In the genomic region with DNA sequence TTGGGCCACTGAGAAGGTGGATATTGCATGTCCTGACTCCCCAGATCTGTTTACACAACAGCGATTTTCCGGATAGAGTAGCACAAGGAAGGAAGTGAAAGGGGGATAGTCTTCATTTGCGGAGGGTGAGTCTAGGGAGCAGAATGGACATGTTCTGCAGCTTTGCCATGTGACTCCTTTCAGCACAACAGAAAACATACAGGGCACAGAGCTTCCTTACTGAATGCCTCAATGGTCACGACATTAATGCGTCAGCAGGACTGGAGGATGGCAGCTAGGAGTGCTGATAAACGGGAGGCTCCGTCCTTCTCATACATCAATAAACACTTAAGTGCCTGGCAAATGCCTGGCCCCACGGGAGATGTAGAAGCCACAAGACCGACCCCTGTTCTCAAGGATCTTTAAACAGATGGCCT, we compare ENCODE assay signal across 11 cellular contexts.
DNase-seq lines count a peak whose midpoint lies in the region; ATAC-seq and FAIRE-seq lines count a peak whose summit lies in the region.
"Had no signal": no experiment of that assay in that cellular context is flagged by ENCODE, and none has a peak within 500 bp of the region (broad histone marks: within the 10 kb centered on the region; RNA-seq: fewer than 3 reads in every experiment).

No MANE protein-coding gene starts in this region.

- intact Hi-C loops in sciatic nerve (cut with DNase I): no loop called here

- FAIRE-seq in GM18507 (lab: Jason Lieb, UNC) (peak; percentile 90), RCC 7860 (lab: Jason Lieb, UNC) (no peak)

- no peak for DNase-seq in GM18507 (ENCODE audit: extremely low spot score, insufficient read length, low read depth)
- DNase-seq in NCI-H524 treated with DMSO at 0.1 percent for 48 hours (lab: John Stamatoyannopoulos, UW): peak; percentile 50
- DNase-seq in foreskin melanocyte: peak; percentile 31
- no peak for DNase-seq in sciatic nerve (ENCODE audit: low spot score)
- DNase-seq in RCC 7860 (ENCODE audit: low spot score): no peak
- no peak for DNase-seq in A172 (ENCODE audit: low spot score)
- DNase-seq: activated CD4-positive, alpha-beta T cell treated with anti-CD3 and anti-CD28 coated beads, Interleukin-2, amount 10 ng/mL, durations not matched to agents 7 days and 5 days; NCI-H526 treated with DMSO at 0.1 percent for 48 hours; occipital lobe; stimulated activated CD8-positive, alpha-beta memory T cell treated with anti-CD3 and anti-CD28 coated beads, Interleukin-4, amount 100 ng/mL, for 48 hours had no signal

- ATAC-seq in sciatic nerve: peak; percentile 61
- ATAC-seq in HG03571 (IDR thresholded peaks at IDR 0.05; ENCODE audit: unreplicated experiment): no peak

Comparison
In these comparisons a context has a peak if more than half of its experiments do, and no peak if none do; other contexts are left out.
1. DNase-seq: peak in NCI-H524 treated with DMSO at 0.1 percent for 48 hours (single experiment) and foreskin melanocyte (single experiment); none in GM18507 (single experiment), sciatic nerve (single experiment), RCC 7860 (single experiment) and A172 (single experiment).